Comparison of ENCODE assay signal across 17 cellular contexts in the genomic region with DNA sequence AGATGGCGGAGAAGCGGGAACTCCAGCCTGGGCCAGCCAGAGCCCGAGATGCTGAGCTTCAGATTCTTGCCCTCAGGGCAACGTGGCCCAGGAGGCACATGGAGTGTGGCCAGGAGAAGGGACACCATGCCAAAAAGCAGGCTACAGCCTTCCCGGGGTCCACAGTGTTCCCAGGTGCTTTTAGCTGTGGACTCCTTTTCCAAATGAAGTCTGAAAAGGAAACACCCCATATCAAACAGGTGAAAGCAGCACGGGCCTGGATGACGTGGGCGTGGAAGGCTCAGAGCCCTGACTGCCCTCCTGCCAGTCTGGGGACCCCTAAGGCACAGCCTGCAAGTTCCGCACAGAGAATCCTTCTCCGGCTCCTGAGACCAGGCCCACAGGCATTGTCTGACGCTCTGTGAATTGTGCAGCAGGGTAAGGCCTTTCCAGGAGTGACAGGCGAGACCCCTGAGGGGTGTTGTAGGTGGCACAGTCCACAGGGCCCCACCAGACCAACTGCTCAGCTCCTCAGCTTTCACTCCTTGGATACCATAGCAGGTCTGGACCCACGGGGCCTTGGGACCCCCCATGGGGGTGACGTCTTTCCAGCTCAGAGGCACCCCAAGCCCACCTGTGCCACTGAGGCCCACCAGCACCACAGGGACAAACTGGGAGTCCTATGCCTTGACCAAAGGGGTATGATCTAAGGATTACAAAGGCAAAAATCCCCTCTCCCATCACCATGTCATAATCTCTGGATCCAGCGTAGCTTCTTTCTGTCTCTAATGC.
DNase-seq lines count a peak whose midpoint lies in the region; ATAC-seq, FAIRE-seq and TF ChIP-seq lines count a peak whose summit lies in the region.
"Had no signal": no experiment of that assay in that cellular context is flagged by ENCODE, and none has a peak within 500 bp of the region (broad histone marks: within the 10 kb centered on the region; RNA-seq: fewer than 3 reads in every experiment).

No MANE protein-coding gene starts in this region.

- H3K9me3 ChIP-seq in NT2/D1 (ENCODE audit: insufficient read depth, low read length) (no peaks in the 10 kb centered on the region), esophagus muscularis mucosa (no peaks in the 10 kb centered on the region), upper lobe of right lung (no peaks in the 10 kb centered on the region), Peyer's patch (no peaks in the 10 kb centered on the region)
- H3K9me3 ChIP-seq: HAP-1 had no signal

- no peaks in the 10 kb centered on the region for H3K36me3 ChIP-seq in NT2/D1 (ENCODE audit: insufficient read depth, insufficient read length, low read length)
- no peaks in the 10 kb centered on the region for H3K36me3 ChIP-seq in esophagus muscularis mucosa
- H3K36me3 ChIP-seq in upper lobe of right lung: no peaks in the 10 kb centered on the region
- H3K36me3 ChIP-seq in Peyer's patch: no peaks in the 10 kb centered on the region
- H3K36me3 ChIP-seq: HAP-1 had no signal

- intact Hi-C loops in esophagus muscularis mucosa (cut with DNase I) (no loop called here), upper lobe of right lung (cut with DNase I) (no loop called here)

- no peak for FAIRE-seq in H54 (lab: Jason Lieb, UNC)
- FAIRE-seq: GM12878, GM18507 had no signal

- no peak overlapping the region for H3K4me3 ChIP-seq in NT2/D1 (ENCODE audit: insufficient read length, low read depth)
- no peak overlapping the region for H3K4me3 ChIP-seq in esophagus muscularis mucosa
- H3K4me3 ChIP-seq in upper lobe of right lung: no peak overlapping the region
- no peak overlapping the region for H3K4me3 ChIP-seq in Peyer's patch
- H3K4me3 ChIP-seq: GM12878, GM23338, HAP-1 had no signal

- 85% methylated on average over 10 of the region's 15 CpGs for WGBS in esophagus muscularis mucosa

- DNase-seq in activated effector memory CD4-positive, alpha-beta T cell treated with anti-CD3 and anti-CD28 coated beads, Interleukin-2, amount 50 U/mL, for 16 hours: peak; percentile 44
- no peak for DNase-seq in activated effector memory CD4-positive, alpha-beta T cell treated with Interleukin-2 at 50 U/mL for 16 hours
- DNase-seq in NT2/D1 (ENCODE audit: low read depth, low spot score): no peak
- peak; percentile 91 for DNase-seq in esophagus muscularis mucosa (ENCODE audit: extremely low spot score)
- peak; percentile 44 for DNase-seq in upper lobe of right lung
- DNase-seq in Peyer's patch: no peak
- no peak for DNase-seq in H54 (ENCODE audit: insufficient read length, low spot score)
- DNase-seq: ACHN; C1 segment of cervical spinal cord; Calu3; CD4-positive, alpha-beta T cell; DMS79 had no signal

- H3K27ac ChIP-seq in esophagus muscularis mucosa (replicated peaks in 1 of 4) (no peak overlapping the region), upper lobe of right lung (no peak overlapping the region), Peyer's patch (no peak overlapping the region)

- H3K9ac ChIP-seq in NT2/D1 (ENCODE audit: insufficient read length, low read depth): peak overlapping the region; percentile 9

- H3K27me3 ChIP-seq in NT2/D1 (ENCODE audit: insufficient read depth, insufficient read length): peaks cover 5% of the 10 kb centered on the region
- H3K27me3 ChIP-seq in esophagus muscularis mucosa: peaks cover 0 to 22% (median 0%) of the 10 kb centered on the region in 4 donors
- H3K27me3 ChIP-seq in upper lobe of right lung: no peaks in the 10 kb centered on the region
- no peaks in the 10 kb centered on the region for H3K27me3 ChIP-seq in Peyer's patch

- no peak for ATAC-seq in upper lobe of right lung
- ATAC-seq in GM19467 (IDR thresholded peaks at IDR 0.05; ENCODE audit: unreplicated experiment): no peak
- ATAC-seq: GM12878 had no signal

- TF ChIP-seq EP300 in esophagus muscularis mucosa (IDR thresholded peaks at IDR 0.05): no peak

- TF ChIP-seq POLR2A in esophagus muscularis mucosa (IDR thresholded peaks at IDR 0.05; ENCODE audit: low read depth) (no peak), Peyer's patch (IDR thresholded peaks at IDR 0.05) (no peak), H54 (IDR thresholded peaks at IDR 0.05; ENCODE audit: low read depth, low read length) (no peak)

- H3K4me1 ChIP-seq in NT2/D1 (ENCODE audit: insufficient read depth, insufficient read length): peaks cover 7% of the 10 kb centered on the region
- no peaks in the 10 kb centered on the region for H3K4me1 ChIP-seq in esophagus muscularis mucosa
- H3K4me1 ChIP-seq in upper lobe of right lung: no peaks in the 10 kb centered on the region
- no peaks in the 10 kb centered on the region for H3K4me1 ChIP-seq in Peyer's patch
- H3K4me1 ChIP-seq: HAP-1 had no signal

- no peak for TF ChIP-seq CTCF in esophagus muscularis mucosa (IDR thresholded peaks at IDR 0.05)
- TF ChIP-seq CTCF in upper lobe of right lung (IDR thresholded peaks at IDR 0.05): no peak
- no peak for TF ChIP-seq CTCF in Peyer's patch (IDR thresholded peaks at IDR 0.05)

Comparison
In these comparisons a context has a peak if more than half of its experiments do, and no peak if none do; other contexts are left out.
1. DNase-seq: peak in activated effector memory CD4-positive, alpha-beta T cell treated with anti-CD3 and anti-CD28 coated beads, Interleukin-2, amount 50 U/mL, for 16 hours (single experiment), esophagus muscularis mucosa (single experiment) and upper lobe of right lung (single experiment); none in activated effector memory CD4-positive, alpha-beta T cell treated with Interleukin-2 at 50 U/mL for 16 hours (single experiment), NT2/D1 (single experiment), Peyer's patch (0 of 3) and H54 (single experiment).